Comparison of ENCODE assay signal across 11 cellular contexts in genomic region chr18:55546873-55547704, GRCh38. TPM values are rescaled to one million over a fixed set of nuclear protein-coding genes. Genes with fewer than 3 reads are reported as not detected.
A peak's percentile ranks its signal among the peaks of the same experiment; 100 is the strongest.
DNase-seq lines count a peak whose midpoint lies in the region; ATAC-seq and TF ChIP-seq lines count a peak whose summit lies in the region.
"Had no signal": no experiment of that assay in that cellular context is flagged by ENCODE, and none has a peak within 500 bp of the region (broad histone marks: within the 10 kb centered on the region; RNA-seq: fewer than 3 reads in every experiment).

No MANE protein-coding gene starts in this region.

- no peaks in the 10 kb centered on the region for H3K27me3 ChIP-seq in left ventricle myocardium inferior (ENCODE audit: low read depth)
- no peaks in the 10 kb centered on the region for H3K27me3 ChIP-seq in skeletal muscle satellite cell (ENCODE audit: control insufficient read depth, insufficient read depth, low read length)
- H3K27me3 ChIP-seq: Peyer's patch had no signal

- POLR2A ChIA-PET in HEK293 (lab: Yijun Ruan, JAX) (no interaction called here), WTC11 (lab: Charles Lee) (no interaction called here)

- ATAC-seq in WTC11, result no peak
- no peak for ATAC-seq in GM18870 (IDR thresholded peaks at IDR 0.05; ENCODE audit: unreplicated experiment)
- ATAC-seq: mucosa of descending colon had no signal

- DNase-seq in WTC11 (ENCODE audit: low spot score), result no peak
- no peak for DNase-seq in left ventricle myocardium inferior
- DNase-seq in GM13976 (ENCODE audit: low spot score), result no peak
- no peak for DNase-seq in H4 (ENCODE audit: low spot score)
- DNase-seq in OCI-M2 (lab: John Stamatoyannopoulos, UW; ENCODE audit: unreplicated experiment), result no peak
- DNase-seq: Peyer's patch had no signal

- H3K9ac ChIP-seq in skeletal muscle satellite cell (ENCODE audit: low read depth, low read length), result peak overlapping the region; percentile 58

- H3K4me1 ChIP-seq in HEK293 (ENCODE audit: control insufficient read depth, insufficient read depth, low read length) (peaks cover 42% of the 10 kb centered on the region), left ventricle myocardium inferior (peaks cover 30% of the 10 kb centered on the region), skeletal muscle satellite cell (ENCODE audit: control insufficient read depth, insufficient read depth, low read length) (peaks cover 26% of the 10 kb centered on the region)
- H3K4me1 ChIP-seq: Peyer's patch had no signal

- CTCF ChIA-PET in HEK293 (lab: Yijun Ruan, JAX) (no interaction called here), WTC11 (lab: Charles Lee) (interaction anchor here (1.1 kb wide), 1 partner anchor 162 kb away, joined by 4 read pairs; no protein-coding TSS in a partner anchor)

- no peaks in the 10 kb centered on the region for H3K9me3 Mint-ChIP-seq in WTC11
- H3K9me3 Mint-ChIP-seq: activated naive CD4-positive, alpha-beta T cell treated with anti-CD3 and anti-CD28 coated beads, Interleukin-2, amount 50 U/mL, for 24 hours had no signal

- H3K9me3 ChIP-seq in HEK293 (ENCODE audit: control insufficient read depth, insufficient read depth, low read depth, low read length), result no peaks in the 10 kb centered on the region
- no peaks in the 10 kb centered on the region for H3K9me3 ChIP-seq in left ventricle myocardium inferior (replicated peaks)
- no peaks in the 10 kb centered on the region for H3K9me3 ChIP-seq in skeletal muscle satellite cell (replicated peaks; ENCODE audit: low read length)
- H3K9me3 ChIP-seq: mucosa of descending colon, Peyer's patch had no signal

- intact Hi-C loops in left ventricle myocardium inferior (cut with micrococcal nuclease), result no loop called here

- peaks cover 5% of the 10 kb centered on the region for H3K36me3 Mint-ChIP-seq in WTC11
- H3K36me3 Mint-ChIP-seq: activated naive CD4-positive, alpha-beta T cell treated with anti-CD3 and anti-CD28 coated beads, Interleukin-2, amount 50 U/mL, for 24 hours had no signal

- H3K36me3 ChIP-seq in HEK293 (ENCODE audit: control insufficient read depth in 2 of 2, insufficient read depth in 1 of 2, low read length in 2 of 2) (no peaks in the 10 kb centered on the region), left ventricle myocardium inferior (no peaks in the 10 kb centered on the region), skeletal muscle satellite cell (ENCODE audit: insufficient read depth, low read length) (no peaks in the 10 kb centered on the region)
- H3K36me3 ChIP-seq: Peyer's patch had no signal

- TF ChIP-seq CTCF in HEK293 (tag by site-specific recombination; IDR thresholded peaks at IDR 0.05), result no peak
- no peak for TF ChIP-seq CTCF in WTC11 (IDR thresholded peaks at IDR 0.05)
- no peak for TF ChIP-seq CTCF in left ventricle myocardium inferior (IDR thresholded peaks at IDR 0.05; ENCODE audit: borderline replicate concordance)
- TF ChIP-seq CTCF in GM13976 (IDR thresholded peaks at IDR 0.05; ENCODE audit: borderline replicate concordance, control extremely low read depth, extremely low read depth, insufficient read depth, missing control alignments), result no peak

- no peaks in the 10 kb centered on the region for H3K27me3 Mint-ChIP-seq in WTC11 (ENCODE audit: low read depth)
- H3K27me3 Mint-ChIP-seq: activated naive CD4-positive, alpha-beta T cell treated with anti-CD3 and anti-CD28 coated beads, Interleukin-2, amount 50 U/mL, for 24 hours had no signal

- peak overlapping the region; percentile 51 for H3K27ac Mint-ChIP-seq in WTC11
- H3K27ac Mint-ChIP-seq: activated naive CD4-positive, alpha-beta T cell treated with anti-CD3 and anti-CD28 coated beads, Interleukin-2, amount 50 U/mL, for 24 hours had no signal

- H3K4me3 Mint-ChIP-seq in WTC11, result no peak overlapping the region
- H3K4me3 Mint-ChIP-seq: activated naive CD4-positive, alpha-beta T cell treated with anti-CD3 and anti-CD28 coated beads, Interleukin-2, amount 50 U/mL, for 24 hours had no signal

- in situ Hi-C loops in GM13976 (cut with MboI; ENCODE audit: low sequenced_read_pairs, unreplicated experiment), result no loop called here

- no peak overlapping the region for H3K4me3 ChIP-seq in HEK293 (ENCODE audit: low read depth, low read length)
- H3K4me3 ChIP-seq in left ventricle myocardium inferior, result no peak overlapping the region
- H3K4me3 ChIP-seq in skeletal muscle satellite cell (ENCODE audit: low read length), result peak overlapping the region; percentile 64
- H3K4me3 ChIP-seq: mucosa of descending colon had no signal

- H3K4me1 Mint-ChIP-seq in WTC11, result peaks cover 82% of the 10 kb centered on the region
- H3K4me1 Mint-ChIP-seq: activated naive CD4-positive, alpha-beta T cell treated with anti-CD3 and anti-CD28 coated beads, Interleukin-2, amount 50 U/mL, for 24 hours had no signal

- H3K4me2 ChIP-seq in skeletal muscle satellite cell (ENCODE audit: low read length), result peak overlapping the region; percentile 80

- H3K27ac ChIP-seq in HEK293 (ENCODE audit: extremely low read depth, low read depth, low read length) (peak overlapping the region; percentile 42; the same call in 1 of the 2 replicates), left ventricle myocardium inferior (replicated peaks) (peak overlapping the region; percentile 34)

TF ChIP-seq in HEK293, 187 proteins besides CTCF, POLR2A, EP300 and RAD21 (continues in another document):
- no peak for TF ChIP-seq ZNF549 (tag by site-specific recombination; IDR thresholded peaks at IDR 0.05)
- no peak for TF ChIP-seq ZNF560 (tag by site-specific recombination; IDR thresholded peaks at IDR 0.05; ENCODE audit: borderline replicate concordance)
- no peak for TF ChIP-seq IKZF3 (tag by site-specific recombination; IDR thresholded peaks at IDR 0.05)
- TF ChIP-seq ZNF37A (tag by site-specific recombination; IDR thresholded peaks at IDR 0.05), result no peak
- no peak for TF ChIP-seq ELK4 (IDR thresholded peaks at IDR 0.05; ENCODE audit: borderline replicate concordance, low read depth, low read length)

TF ChIP-seq in WTC11, 78 proteins besides CTCF, POLR2A, EP300 and RAD21:
- TF ChIP-seq ZNF416 (CRISPR knock-in tag; IDR thresholded peaks at IDR 0.05), result no peak
- no peak for TF ChIP-seq ATF1 (CRISPR knock-in tag; IDR thresholded peaks at IDR 0.05)
- TF ChIP-seq GTF2I (CRISPR knock-in tag; conservative IDR thresholded peaks at IDR 0.05), result no peak
TF ChIP-seq in WTC11: peak in this region for 0.

RNA-seq across cellular contexts. Expression of gene TCF4, which starts 40.9 kb away (rescaled TPM):
- total RNA-seq in WTC11 (2021) (100 to 104 TPM (median 104 TPM) in 3 replicates), left ventricle myocardium inferior (58.9 TPM)
- 28.4 and 29.1 TPM in 2 replicates for total RNA-seq in skeletal muscle satellite cell (2012; rRNA removed)
- total RNA-seq in H4 (2014; rRNA removed; shearing (Covaris generic)), result 17.1 and 30.7 TPM in 2 replicates
